In genomic region chrX:154436597-154437397, GRCh38 we compare ENCODE assay signal across 8 cellular contexts. TPM values are rescaled to one million over a fixed set of nuclear protein-coding genes. Genes with fewer than 3 reads are reported as not detected.
DNase-seq lines count a peak whose midpoint lies in the region; ATAC-seq and TF ChIP-seq lines count a peak whose summit lies in the region.

TSS of gene GDI1 (plus strand) at chrX:154437154. CDS start at chrX:154437255, 101 bp downstream.

- H3K27ac ChIP-seq in BLaER1 (peak within 1 kb of the TSS; percentile 89), stomach smooth muscle (ENCODE audit: low read length) (peak within 1 kb of the TSS; percentile 46)

- ATAC-seq in GM21423 (IDR thresholded peaks at IDR 0.05; ENCODE audit: unreplicated experiment), result peak; percentile 65
- peak; percentile 78 for ATAC-seq in activated CD8-positive, alpha-beta memory T cell treated with anti-CD3 and anti-CD28 coated beads, Interleukin-2, amount 10 ng/mL, durations not matched to agents 7 days and 5 days
- no peak for ATAC-seq in GM18502 (IDR thresholded peaks at IDR 0.05; ENCODE audit: poor library complexity, unreplicated experiment)

- H3K4me1 ChIP-seq in BLaER1 (peaks cover 17% of the 10 kb centered on the region), mononuclear cell (ENCODE audit: insufficient read depth, low read length) (peaks cover 18% of the 10 kb centered on the region), stomach smooth muscle (ENCODE audit: control insufficient read depth, insufficient read depth, low read length) (peaks cover 24% of the 10 kb centered on the region)

- H3K27me3 Mint-ChIP-seq in activated CD8-positive, alpha-beta memory T cell treated with anti-CD3 and anti-CD28 coated beads, Interleukin-2, amount 10 ng/mL, durations not matched to agents 7 days and 5 days, result no peaks in the 10 kb centered on the region
- H3K27me3 Mint-ChIP-seq in endothelial cell (ENCODE audit: unreplicated experiment), result peaks cover 4% of the 10 kb centered on the region

- H3K36me3 ChIP-seq in BLaER1 (peaks cover 65% of the 10 kb centered on the region), stomach smooth muscle (ENCODE audit: control insufficient read depth in 2 of 2, insufficient read depth in 2 of 2, low read length in 2 of 2) (peaks cover 8 to 10% of the 10 kb centered on the region in 2 donors)

- H3K9ac ChIP-seq in BLaER1 (peak within 1 kb of the TSS; percentile 82), stomach smooth muscle (ENCODE audit: low read length in 2 of 2) (peak within 1 kb of the TSS; percentile 52 to 55)

- H3K4me2 ChIP-seq in BLaER1, result peak within 1 kb of the TSS; percentile 85

- H3K27me3 ChIP-seq in BLaER1 (peaks cover 18% of the 10 kb centered on the region; the same call in 1 of the 2 replicates), mononuclear cell (ENCODE audit: insufficient read depth, low read length) (no peaks in the 10 kb centered on the region), stomach smooth muscle (ENCODE audit: control insufficient read depth in 1 of 2, insufficient read depth in 2 of 2, low read length in 2 of 2) (peaks cover 0 to 2% of the 10 kb centered on the region in 2 donors)

- peaks cover 10% of the 10 kb centered on the region for H3K36me3 Mint-ChIP-seq in activated CD8-positive, alpha-beta memory T cell treated with anti-CD3 and anti-CD28 coated beads, Interleukin-2, amount 10 ng/mL, durations not matched to agents 7 days and 5 days
- peaks cover 7% of the 10 kb centered on the region for H3K36me3 Mint-ChIP-seq in endothelial cell (ENCODE audit: low read depth, unreplicated experiment)

- H3K9me3 ChIP-seq in BLaER1 (peaks cover 13% of the 10 kb centered on the region), mononuclear cell (ENCODE audit: low read depth, low read length) (no peaks in the 10 kb centered on the region), stomach smooth muscle (ENCODE audit: control insufficient read depth in 2 of 2, low read length in 2 of 2) (no peaks in the 10 kb centered on the region)

- no peaks in the 10 kb centered on the region for H3K9me3 Mint-ChIP-seq in activated CD8-positive, alpha-beta memory T cell treated with anti-CD3 and anti-CD28 coated beads, Interleukin-2, amount 10 ng/mL, durations not matched to agents 7 days and 5 days (ENCODE audit: low read depth)
- no peaks in the 10 kb centered on the region for H3K9me3 Mint-ChIP-seq in endothelial cell (ENCODE audit: unreplicated experiment)

- H3K4me3 ChIP-seq in BLaER1 (peak within 1 kb of the TSS; percentile 80), mononuclear cell (ENCODE audit: low read length) (peak within 1 kb of the TSS; percentile 45), stomach smooth muscle (ENCODE audit: low read length in 2 of 2) (peak within 1 kb of the TSS; percentile 68 to 75)

- H3K27ac Mint-ChIP-seq in activated CD8-positive, alpha-beta memory T cell treated with anti-CD3 and anti-CD28 coated beads, Interleukin-2, amount 10 ng/mL, durations not matched to agents 7 days and 5 days, result peak within 1 kb of the TSS; percentile 82
- peak within 1 kb of the TSS; percentile 70 for H3K27ac Mint-ChIP-seq in endothelial cell (ENCODE audit: unreplicated experiment)

- peak within 1 kb of the TSS; percentile 80 for H3K4me3 Mint-ChIP-seq in activated CD8-positive, alpha-beta memory T cell treated with anti-CD3 and anti-CD28 coated beads, Interleukin-2, amount 10 ng/mL, durations not matched to agents 7 days and 5 days
- peak within 1 kb of the TSS; percentile 92 for H3K4me3 Mint-ChIP-seq in endothelial cell (ENCODE audit: unreplicated experiment)

- DNase-seq in NCI-H226 (peak; percentile 22), endothelial cell (ENCODE audit: low spot score) (peak; percentile 46)
- peak; percentile 61 for DNase-seq in activated CD8-positive, alpha-beta memory T cell treated with anti-CD3 and anti-CD28 coated beads, Interleukin-2, amount 10 ng/mL, durations not matched to agents 7 days and 5 days

- H3K4me1 Mint-ChIP-seq in activated CD8-positive, alpha-beta memory T cell treated with anti-CD3 and anti-CD28 coated beads, Interleukin-2, amount 10 ng/mL, durations not matched to agents 7 days and 5 days, result peaks cover 25% of the 10 kb centered on the region
- H3K4me1 Mint-ChIP-seq in endothelial cell (ENCODE audit: unreplicated experiment), result peaks cover 8% of the 10 kb centered on the region

- CTCF ChIA-PET in activated CD8-positive, alpha-beta memory T cell treated with anti-CD3 and anti-CD28 coated beads, Interleukin-2, amount 10 ng/mL, durations not matched to agents 7 days and 5 days (lab: Charles Lee), result no interaction called here

- peaks cover 38% of the 10 kb centered on the region for H4K20me1 ChIP-seq in BLaER1

- no peak for TF ChIP-seq CTCF in endothelial cell (IDR thresholded peaks at IDR 0.05; ENCODE audit: unreplicated experiment)

RNA-seq across cellular contexts. Expression of gene GDI1, which starts in this region (rescaled TPM):
- 100 to 1,000 TPM in 1 of 2 experiments, 10 to 100 TPM in 1; 99.0 to 117 TPM for total RNA-seq in activated CD8-positive, alpha-beta memory T cell treated with anti-CD3 and anti-CD28 coated beads, Interleukin-2, amount 10 ng/mL, durations not matched to agents 7 days and 5 days
- 157 TPM for total RNA-seq in endothelial cell (ENCODE audit: unreplicated experiment)
- total RNA-seq in mononuclear cell, result 67.6 TPM
